3 cellular contexts compared by ENCODE assay signal in the genomic region with DNA sequence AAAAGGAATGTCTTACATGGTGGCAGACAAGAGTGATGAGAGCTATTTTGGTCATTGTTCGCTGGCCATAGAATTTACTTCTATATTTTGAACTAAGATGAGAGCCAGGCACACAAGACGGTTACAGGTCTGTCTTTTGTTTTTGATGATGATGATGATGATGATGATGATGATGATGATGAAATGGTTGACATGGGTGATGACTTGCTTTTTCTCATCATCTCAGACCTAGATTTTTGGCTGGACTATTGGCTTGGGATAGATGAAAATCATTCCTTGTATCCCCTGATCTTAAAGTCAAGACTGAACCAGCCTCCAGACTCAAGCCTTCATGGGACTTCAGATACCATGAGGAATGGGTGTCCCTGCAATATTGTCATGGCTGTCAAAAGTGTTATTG. TPM values are rescaled to one million over a fixed set of nuclear protein-coding genes. Genes with fewer than 3 reads are reported as not detected.
"Had no signal": no experiment of that assay in that cellular context is flagged by ENCODE, and none has a peak within 500 bp of the region (broad histone marks: within the 10 kb centered on the region; RNA-seq: fewer than 3 reads in every experiment).

No MANE protein-coding gene starts in this region.

RNA-seq across cellular contexts. Expression of a gene that starts 49.0 kb away (rescaled TPM):
- total RNA-seq: LHCN-M2, MCF 10A, NCI-H460 had no signal
